Comparison of ENCODE assay signal across 1 cellular context in the genomic region with DNA sequence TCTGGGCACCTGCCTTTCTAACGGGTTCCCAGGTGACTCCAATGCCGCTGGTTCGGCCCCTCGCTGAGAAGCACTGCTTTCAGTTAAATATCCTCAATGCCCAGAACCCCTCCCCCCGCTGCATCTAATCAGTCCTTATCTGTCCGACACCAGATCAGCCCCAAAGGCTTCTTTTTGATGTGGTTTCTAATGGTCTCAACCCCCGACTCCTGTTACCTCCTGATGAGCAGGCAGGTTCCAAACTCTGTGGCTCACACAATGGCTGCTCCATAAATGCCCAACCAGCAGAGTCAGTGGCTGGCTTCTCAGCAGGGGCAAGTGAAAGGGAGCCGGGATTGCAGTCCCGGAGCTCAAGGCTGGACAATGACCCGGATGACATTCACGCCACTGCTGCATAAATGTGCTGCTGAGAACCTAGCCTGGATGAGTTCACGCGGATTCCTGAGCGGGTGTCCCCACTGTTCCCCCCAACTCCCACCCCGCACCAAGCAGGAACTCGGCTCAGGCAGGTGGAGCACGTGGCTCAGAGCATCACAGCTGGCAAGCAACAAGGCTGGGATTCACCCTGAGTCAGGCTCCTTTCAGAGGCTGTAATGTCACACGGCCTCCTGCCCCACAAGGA.
A peak's percentile ranks its signal among the peaks of the same experiment; 100 is the strongest.
TF ChIP-seq lines count a peak whose summit lies in the region.

No MANE protein-coding gene starts in this region.

TF ChIP-seq in H1, 55 proteins besides CTCF, POLR2A, EP300 and RAD21:
- TF ChIP-seq GABPA (IDR thresholded peaks at IDR 0.05; ENCODE audit: borderline replicate concordance, insufficient read depth, low read length) (no peak), YY1 (IDR thresholded peaks at IDR 0.05; ENCODE audit: low read depth, low read length) (0 out of 2 replicates have a peak, but pooled peaks have one; percentile 11), MAX (IDR thresholded peaks at IDR 0.05) (0 out of 2 replicates have a peak, but pooled peaks have one; percentile 15)
